ENCODE assay signal across 8 cellular contexts in genomic region chr12:53048780-53049401, GRCh38. TPM values are rescaled to one million over a fixed set of nuclear protein-coding genes. Genes with fewer than 3 reads are reported as not detected.
A peak's percentile ranks its signal among the peaks of the same experiment; 100 is the strongest.
DNase-seq lines count a peak whose midpoint lies in the region; ATAC-seq, FAIRE-seq and TF ChIP-seq lines count a peak whose summit lies in the region.

No MANE protein-coding gene starts in this region.

- peaks cover 19% of the 10 kb centered on the region for H3K4me1 ChIP-seq in GM12878 (ENCODE audit: control insufficient read depth, insufficient read depth, low read length)
- peaks cover 50% of the 10 kb centered on the region for H3K4me1 ChIP-seq in keratinocyte (ENCODE audit: control insufficient read depth, extremely low read depth, insufficient read depth, low read length)
- peaks cover 35% of the 10 kb centered on the region for H3K4me1 ChIP-seq in BE2C

- 77% methylated on average over 6 of the region's 6 CpGs for WGBS in GM12878 (ENCODE audit: insufficient coverage, insufficient replicate concordance, low lambda C conversion rate, missing lambda C conversion rate)

- DNase-seq in HFF-Myc (ENCODE audit: extremely low read depth, low read depth) (no peak), GM12878 (ENCODE audit: low read depth, low spot score) (no peak), keratinocyte (ENCODE audit: low read depth, low spot score) (no peak), GM19238 (ENCODE audit: insufficient read length, low spot score) (no peak), BE2C (no peak)
- DNase-seq in stimulated activated effector memory CD8-positive, alpha-beta T cell treated with anti-CD3 and anti-CD28 coated beads, Interleukin-12 subunit alpha, Interleukin-12 subunit beta, amount 100 ng/mL, for 72 hours (ENCODE audit: low spot score in 2 of 2), result peak in 1 of 2 donors; percentile 55

- peak overlapping the region; percentile 26 for H3K27ac Mint-ChIP-seq in stimulated activated effector memory CD8-positive, alpha-beta T cell treated with anti-CD3 and anti-CD28 coated beads, Interleukin-12 subunit alpha, Interleukin-12 subunit beta, amount 100 ng/mL, for 72 hours

- RAD21 ChIA-PET in GM12878 (lab: Charles Lee; ENCODE audit: unreplicated experiment), result interaction anchor here (1.0 to 1.5 kb wide), 3 partner anchors 36 to 168 kb away, joined by 3 to 4 read pairs (median 4); partner anchors contain the start of gene IGFBP6

- no peak for TF ChIP-seq EP300 in GM12878 (IDR thresholded peaks at IDR 0.05; ENCODE audit: borderline replicate concordance in 1 of 2, control insufficient read depth in 1 of 2, low read depth in 2 of 2, low read length in 2 of 2)

- intact Hi-C loops in GM12878 (cut with micrococcal nuclease; ENCODE audit: unreplicated experiment), result no loop called here

- peaks cover 62% of the 10 kb centered on the region for H3K4me1 Mint-ChIP-seq in stimulated activated effector memory CD8-positive, alpha-beta T cell treated with anti-CD3 and anti-CD28 coated beads, Interleukin-12 subunit alpha, Interleukin-12 subunit beta, amount 100 ng/mL, for 72 hours

- no peaks in the 10 kb centered on the region for H3K9me3 ChIP-seq in GM12878 (replicated peaks; ENCODE audit: control insufficient read depth, insufficient read depth, low read length)
- H3K9me3 ChIP-seq in keratinocyte (ENCODE audit: control insufficient read depth, low read depth, low read length), result no peaks in the 10 kb centered on the region
- H3K9me3 ChIP-seq in BE2C, result no peaks in the 10 kb centered on the region

- no peaks in the 10 kb centered on the region for H3K9me3 Mint-ChIP-seq in stimulated activated effector memory CD8-positive, alpha-beta T cell treated with anti-CD3 and anti-CD28 coated beads, Interleukin-12 subunit alpha, Interleukin-12 subunit beta, amount 100 ng/mL, for 72 hours

- no peak overlapping the region for H3K4me3 Mint-ChIP-seq in stimulated activated effector memory CD8-positive, alpha-beta T cell treated with anti-CD3 and anti-CD28 coated beads, Interleukin-12 subunit alpha, Interleukin-12 subunit beta, amount 100 ng/mL, for 72 hours

- H3K27me3 ChIP-seq in GM12878 (replicated peaks in 1 of 2; ENCODE audit: control insufficient read depth in 2 of 2, insufficient read depth in 2 of 2, low read length in 1 of 2) (no peaks in the 10 kb centered on the region), keratinocyte (ENCODE audit: control insufficient read depth, extremely low read depth, insufficient read depth, low read length) (no peaks in the 10 kb centered on the region), BE2C (no peaks in the 10 kb centered on the region)

- TF ChIP-seq CTCF in HFF-Myc (IDR thresholded peaks at IDR 0.05; ENCODE audit: low read depth, low read length, missing control alignments), result no peak
- TF ChIP-seq CTCF in GM12878 (IDR thresholded peaks at IDR 0.05 in 2 of 3, conservative IDR thresholded peaks at IDR 0.05 in 1 of 3; ENCODE audit: control insufficient read depth in 2 of 3, extremely low read depth in 1 of 3, insufficient read depth in 1 of 3, low read depth in 3 of 3, low read length in 3 of 3), result no peak
- TF ChIP-seq CTCF in keratinocyte (optimal IDR thresholded peaks at IDR 0.05 in 1 of 3, IDR thresholded peaks at IDR 0.05 in 1 of 3, conservative IDR thresholded peaks at IDR 0.05 in 1 of 3; ENCODE audit: extremely low read depth in 1 of 3, insufficient read depth in 2 of 3, low read length in 3 of 3), result no peak
- TF ChIP-seq CTCF in BE2C (IDR thresholded peaks at IDR 0.05; ENCODE audit: low read depth, low read length), result no peak

- ATAC-seq in GM12878 (no peak), GM18909 (IDR thresholded peaks at IDR 0.05; ENCODE audit: poor library complexity, unreplicated experiment) (no peak), HG03469 (IDR thresholded peaks at IDR 0.05; ENCODE audit: unreplicated experiment) (no peak)
- no peak for ATAC-seq in stimulated activated effector memory CD8-positive, alpha-beta T cell treated with anti-CD3 and anti-CD28 coated beads, Interleukin-12 subunit alpha, Interleukin-12 subunit beta, amount 100 ng/mL, for 72 hours

- TF ChIP-seq RAD21 in GM12878 (IDR thresholded peaks at IDR 0.05; ENCODE audit: insufficient read depth, low read depth, low read length), result no peak

- H3K27ac ChIP-seq in GM12878 (ENCODE audit: control insufficient read depth, insufficient read depth) (no peak overlapping the region), keratinocyte (ENCODE audit: control insufficient read depth, insufficient read depth, low read length) (no peak overlapping the region)

- peaks cover 13% of the 10 kb centered on the region for H3K36me3 Mint-ChIP-seq in stimulated activated effector memory CD8-positive, alpha-beta T cell treated with anti-CD3 and anti-CD28 coated beads, Interleukin-12 subunit alpha, Interleukin-12 subunit beta, amount 100 ng/mL, for 72 hours

- H3K36me3 ChIP-seq in GM12878 (ENCODE audit: control insufficient read depth in 2 of 2, insufficient read depth in 2 of 2, low read length in 1 of 2) (no peaks in the 10 kb centered on the region), keratinocyte (ENCODE audit: control insufficient read depth in 2 of 2, extremely low read depth in 1 of 2, insufficient read depth in 2 of 2, low read length in 2 of 2) (peaks cover 0 to 3% of the 10 kb centered on the region in 2 experiments), BE2C (no peaks in the 10 kb centered on the region; the same call in 1 of the 2 replicates)

- no peak overlapping the region for H3K9ac ChIP-seq in GM12878 (ENCODE audit: control insufficient read depth, insufficient read depth, low read length)
- H3K9ac ChIP-seq in keratinocyte (ENCODE audit: control insufficient read depth, extremely low read depth, insufficient read depth, low read length), result no peak overlapping the region

- no peak overlapping the region for H3K4me2 ChIP-seq in GM12878 (ENCODE audit: control insufficient read depth, insufficient read depth)
- peak overlapping the region; percentile 28 for H3K4me2 ChIP-seq in keratinocyte (ENCODE audit: control insufficient read depth, extremely low read depth, insufficient read depth, low read depth, low read length)

- H2AFZ ChIP-seq in GM12878 (ENCODE audit: control insufficient read depth, low read depth, low read length) (no peak overlapping the region), keratinocyte (ENCODE audit: control insufficient read depth, low read length) (no peak overlapping the region)

- H3K79me2 ChIP-seq in GM12878 (ENCODE audit: control insufficient read depth, insufficient read depth, low read length) (no peaks in the 10 kb centered on the region), keratinocyte (ENCODE audit: control insufficient read depth, insufficient read depth, low read length) (no peaks in the 10 kb centered on the region)

- TF ChIP-seq POLR2A in GM12878 (IDR thresholded peaks at IDR 0.05; ENCODE audit: low read depth, low read length), result no peak

- FAIRE-seq in GM12878 (lab: Jason Lieb, UNC), result no peak
- FAIRE-seq in keratinocyte (lab: Jason Lieb, UNC), result no peak

- SMC1A ChIA-PET in GM12878 (lab: Charles Lee; ENCODE audit: uncharacterized antibody, unreplicated experiment), result interaction anchor here (0.9 to 1.1 kb wide), 2 partner anchors 54 to 219 kb away, joined by 3 read pairs; no protein-coding TSS in a partner anchor

- H3K4me3 ChIP-seq in HFF-Myc (replicated peaks; ENCODE audit: low read depth, low read length) (peak overlapping the region; percentile 57), GM12878 (no peak overlapping the region), keratinocyte (ENCODE audit: control insufficient read depth in 2 of 3, extremely low read depth in 1 of 3, insufficient read depth in 2 of 3, low read depth in 1 of 3, low read length in 3 of 3) (no peak overlapping the region), BE2C (ENCODE audit: low read depth, low read length) (no peak overlapping the region)

- POLR2A ChIA-PET in GM12878 (lab: Charles Lee), result interaction anchor here (0.6 kb wide), 1 partner anchor 17 kb away, joined by 3 read pairs; no protein-coding TSS in a partner anchor

- H3K9me1 ChIP-seq in keratinocyte (ENCODE audit: control insufficient read depth, extremely low read depth, insufficient read depth, low read length), result peaks cover 4% of the 10 kb centered on the region

- no peaks in the 10 kb centered on the region; the same call in 1 of the 2 replicates for H4K20me1 ChIP-seq in GM12878 (ENCODE audit: control insufficient read depth, insufficient read depth)
- H4K20me1 ChIP-seq in keratinocyte (ENCODE audit: control insufficient read depth, extremely low read depth, insufficient read depth, low read length), result no peaks in the 10 kb centered on the region

- CTCF ChIA-PET in GM12878 (lab: Yijun Ruan, JAX), result interaction anchor here (0.6 to 2.1 kb wide), 8 partner anchors 12 to 98 kb away, joined by 3 to 12 read pairs (median 6); partner anchors contain the start of genes EIF4B and SPRYD3

- BruUV-seq in GM12878 (replicated peaks; lab: Mats Ljungman, UMichigan), result no TSS peak

- dilution Hi-C loops in keratinocyte (cut with MboI; ENCODE audit: extremely low pct_ligation_motif_present, low sequenced_read_pairs), result no loop called here

- in situ Hi-C loops in GM12878 (cut with MboI), result no loop called here

RNA-seq across cellular contexts. Expression of gene TNS2, which starts 1.0 kb away (rescaled TPM):
- 1.7 and 2.7 TPM in 2 replicates for total RNA-seq in GM12878 (2013; cell fraction: nucleolus; rRNA removed)
- total RNA-seq in GM12878 (2014; rRNA removed) (0.17 and 0.22 TPM in 2 replicates), GM12878 (2014; rRNA removed; fragmentation: Illumina TruSeq; extraction: Trizol) (not detected in 2 replicates), GM12878 (2021) (0.66 and 0.72 TPM in 2 replicates)
- polyA plus RNA-seq in GM12878 (2011; ENCODE audit: low read depth), result 0.14 TPM
- polyA plus RNA-seq in GM12878 (2011; rRNA removed) (0.07 TPM in 1 of 2 replicates, not detected in the other), GM12878 (2014; fragmentation: Illumina TruSeq; extraction: Trizol) (0.03 and 0.11 TPM in 2 replicates), GM12878 (2014; fragmentation: Nextera tagmentation; extraction: Ambion mirVana) (not detected), GM12878 (2014; rRNA removed) (0.15 and 0.52 TPM in 2 replicates), GM12878 (2016; fragmentation: Nextera tagmentation; extraction: Ambion mirVana) (under 1 TPM in 1 of 2 experiments, not detected in 1; 0.20 TPM), keratinocyte (0.72 to 1.1 TPM (median 0.80 TPM) in 3 replicates)
- polyA plus RNA-seq in GM12878 (2011; cell fraction: cytosol; rRNA removed), result 0.07 and 0.10 TPM in 2 replicates
- polyA plus RNA-seq in GM12878 (2011; cell fraction: nucleus; rRNA removed), result 0.97 and 1.3 TPM in 2 replicates
- 0.39 and 0.64 TPM in 2 replicates for polyA plus RNA-seq in GM12878 (2012)
- 0.57 TPM in 1 of 2 replicates, not detected in the other for polyA minus RNA-seq in GM12878 (2011; rRNA and poly(A)+ RNA removed)
- polyA minus RNA-seq in GM12878 (2011; cell fraction: cytosol; rRNA and poly(A)+ RNA removed), result 0.62 and 2.8 TPM in 2 replicates
- polyA minus RNA-seq in GM12878 (2011; cell fraction: nucleus; rRNA and poly(A)+ RNA removed), result 0.48 and 1.2 TPM in 2 replicates
- polyA plus RNA-seq in keratinocyte (2011; ENCODE audit: low read depth), result not detected
- 0.63 and 1.3 TPM in 2 replicates for polyA plus RNA-seq in keratinocyte (2011; cell fraction: cytosol; rRNA removed)
- 7.0 and 12.7 TPM in 2 replicates for polyA plus RNA-seq in keratinocyte (2011; cell fraction: nucleus; rRNA removed)
- 0.89 and 2.3 TPM in 2 replicates for polyA plus RNA-seq in keratinocyte (2012; ENCODE audit: low replicate concordance)
- polyA minus RNA-seq in keratinocyte, result 1.9 to 7.2 TPM (median 3.0 TPM) in 3 replicates
- 6.9 TPM for polyA minus RNA-seq in keratinocyte (2011; cell fraction: cytosol; rRNA and poly(A)+ RNA removed)
- polyA minus RNA-seq in keratinocyte (2011; cell fraction: nucleus; rRNA and poly(A)+ RNA removed), result 4.9 and 5.1 TPM in 2 replicates
- polyA plus RNA-seq in BE2C (2012; ENCODE audit: insufficient read depth, insufficient read length, low read depth), result 28.1 TPM

RNA-seq across cellular contexts. Expression of gene SPRYD3, which starts 30.3 kb away (rescaled TPM):
- 14.3 and 17.7 TPM in 2 replicates for total RNA-seq in GM12878 (2013; cell fraction: nucleolus; rRNA removed)
- total RNA-seq in GM12878 (2014; rRNA removed), result 18.7 and 21.0 TPM in 2 replicates
- total RNA-seq in GM12878 (2014; rRNA removed; fragmentation: Illumina TruSeq; extraction: Trizol), result 10.4 and 11.2 TPM in 2 replicates
- total RNA-seq in GM12878 (2021), result 24.7 and 27.7 TPM in 2 replicates
- 6.7 TPM for polyA plus RNA-seq in GM12878 (2011; ENCODE audit: low read depth)
- polyA plus RNA-seq in GM12878 (2011; rRNA removed), result 12.4 and 19.4 TPM in 2 replicates
- polyA plus RNA-seq in GM12878 (2011; cell fraction: cytosol; rRNA removed), result 28.7 and 32.0 TPM in 2 replicates
- 22.8 and 28.5 TPM in 2 replicates for polyA plus RNA-seq in GM12878 (2011; cell fraction: nucleus; rRNA removed)
- 14.5 and 15.8 TPM in 2 replicates for polyA plus RNA-seq in GM12878 (2012)
- polyA plus RNA-seq in GM12878 (2014; fragmentation: Illumina TruSeq; extraction: Trizol), result 9.4 and 18.3 TPM in 2 replicates
- polyA plus RNA-seq in GM12878 (2014; fragmentation: Nextera tagmentation; extraction: Ambion mirVana), result 1 to 10 TPM; 2.3 to 3.5 TPM
- polyA plus RNA-seq in GM12878 (2014; rRNA removed), result 21.4 and 21.7 TPM in 2 replicates
- 10 to 100 TPM; 26.2 to 26.4 TPM for polyA plus RNA-seq in GM12878 (2016; fragmentation: Nextera tagmentation; extraction: Ambion mirVana)
- 24.0 and 32.3 TPM in 2 replicates for polyA minus RNA-seq in GM12878 (2011; rRNA and poly(A)+ RNA removed)
- polyA minus RNA-seq in GM12878 (2011; cell fraction: cytosol; rRNA and poly(A)+ RNA removed), result 12.1 and 12.6 TPM in 2 replicates
- polyA minus RNA-seq in GM12878 (2011; cell fraction: nucleus; rRNA and poly(A)+ RNA removed), result 10.4 and 18.8 TPM in 2 replicates
- polyA plus RNA-seq in keratinocyte, result 27.5 to 34.2 TPM (median 32.4 TPM) in 3 replicates
- polyA plus RNA-seq in keratinocyte (2011; ENCODE audit: low read depth), result 15.8 TPM
- polyA plus RNA-seq in keratinocyte (2011; cell fraction: cytosol; rRNA removed), result 29.2 and 39.1 TPM in 2 replicates
- polyA plus RNA-seq in keratinocyte (2011; cell fraction: nucleus; rRNA removed), result 43.5 and 47.9 TPM in 2 replicates
- 24.7 and 33.8 TPM in 2 replicates for polyA plus RNA-seq in keratinocyte (2012; ENCODE audit: low replicate concordance)
- polyA minus RNA-seq in keratinocyte, result 44.3 to 56.4 TPM (median 51.6 TPM) in 3 replicates
- 38.4 TPM for polyA minus RNA-seq in keratinocyte (2011; cell fraction: cytosol; rRNA and poly(A)+ RNA removed)
- 17.9 and 23.7 TPM in 2 replicates for polyA minus RNA-seq in keratinocyte (2011; cell fraction: nucleus; rRNA and poly(A)+ RNA removed)
- 30.5 TPM for polyA plus RNA-seq in BE2C (2012; ENCODE audit: insufficient read depth, insufficient read length, low read depth)

RNA-seq across cellular contexts. Expression of gene EIF4B, which starts 42.6 kb away (rescaled TPM):
- total RNA-seq in GM12878 (2013; cell fraction: nucleolus; rRNA removed), result 239 and 240 TPM in 2 replicates
- total RNA-seq in GM12878 (2014; rRNA removed), result 519 and 635 TPM in 2 replicates
- 742 and 752 TPM in 2 replicates for total RNA-seq in GM12878 (2014; rRNA removed; fragmentation: Illumina TruSeq; extraction: Trizol)
- 628 and 637 TPM in 2 replicates for total RNA-seq in GM12878 (2021)
- 340 TPM for polyA plus RNA-seq in GM12878 (2011; ENCODE audit: low read depth)
- polyA plus RNA-seq in GM12878 (2011; rRNA removed), result 494 and 678 TPM in 2 replicates
- polyA plus RNA-seq in GM12878 (2011; cell fraction: cytosol; rRNA removed), result 381 and 532 TPM in 2 replicates
- polyA plus RNA-seq in GM12878 (2011; cell fraction: nucleus; rRNA removed), result 218 and 250 TPM in 2 replicates
- polyA plus RNA-seq in GM12878 (2012), result 417 and 421 TPM in 2 replicates
- polyA plus RNA-seq in GM12878 (2014; fragmentation: Illumina TruSeq; extraction: Trizol), result 625 and 749 TPM in 2 replicates
- polyA plus RNA-seq in GM12878 (2014; fragmentation: Nextera tagmentation; extraction: Ambion mirVana), result 100 to 1,000 TPM; 133 to 144 TPM
- polyA plus RNA-seq in GM12878 (2014; rRNA removed), result 326 and 368 TPM in 2 replicates
- polyA plus RNA-seq in GM12878 (2016; fragmentation: Nextera tagmentation; extraction: Ambion mirVana), result 100 to 1,000 TPM; 123 TPM
- 773 and 817 TPM in 2 replicates for polyA minus RNA-seq in GM12878 (2011; rRNA and poly(A)+ RNA removed)
- polyA minus RNA-seq in GM12878 (2011; cell fraction: cytosol; rRNA and poly(A)+ RNA removed), result 266 and 313 TPM in 2 replicates
- 94.2 and 136 TPM in 2 replicates for polyA minus RNA-seq in GM12878 (2011; cell fraction: nucleus; rRNA and poly(A)+ RNA removed)
- 323 to 422 TPM (median 378 TPM) in 3 replicates for polyA plus RNA-seq in keratinocyte
- 491 TPM for polyA plus RNA-seq in keratinocyte (2011; ENCODE audit: low read depth)
- polyA plus RNA-seq in keratinocyte (2011; cell fraction: cytosol; rRNA removed), result 436 and 450 TPM in 2 replicates
- polyA plus RNA-seq in keratinocyte (2011; cell fraction: nucleus; rRNA removed), result 235 and 262 TPM in 2 replicates
- polyA plus RNA-seq in keratinocyte (2012; ENCODE audit: low replicate concordance), result 323 and 351 TPM in 2 replicates
- 427 to 700 TPM (median 612 TPM) in 3 replicates for polyA minus RNA-seq in keratinocyte
- 447 TPM for polyA minus RNA-seq in keratinocyte (2011; cell fraction: cytosol; rRNA and poly(A)+ RNA removed)
- 142 and 249 TPM in 2 replicates for polyA minus RNA-seq in keratinocyte (2011; cell fraction: nucleus; rRNA and poly(A)+ RNA removed)
- 173 TPM for polyA plus RNA-seq in BE2C (2012; ENCODE audit: insufficient read depth, insufficient read length, low read depth)

RNA-seq across cellular contexts. Expression of gene IGFBP6, which starts 48.6 kb away (rescaled TPM):
- not detected in 2 replicates for total RNA-seq in GM12878 (2013; cell fraction: nucleolus; rRNA removed)
- total RNA-seq in GM12878 (2014; rRNA removed) (0.56 TPM in 1 of 2 replicates, not detected in the other), GM12878 (2014; rRNA removed; fragmentation: Illumina TruSeq; extraction: Trizol) (not detected in 2 replicates), GM12878 (2021) (0.64 and 0.87 TPM in 2 replicates)
- polyA plus RNA-seq in GM12878 (2011; ENCODE audit: low read depth), result not detected
- polyA plus RNA-seq in GM12878 (2011; rRNA removed) (0.16 and 0.60 TPM in 2 replicates), GM12878 (2014; fragmentation: Illumina TruSeq; extraction: Trizol) (not detected in 2 replicates), GM12878 (2014; fragmentation: Nextera tagmentation; extraction: Ambion mirVana) (under 1 TPM in 1 of 2 experiments, not detected in 1; 0.09 TPM), GM12878 (2014; rRNA removed) (0.35 and 0.84 TPM in 2 replicates), GM12878 (2016; fragmentation: Nextera tagmentation; extraction: Ambion mirVana) (under 1 TPM; 0.44 to 0.80 TPM), keratinocyte (30.1 to 44.9 TPM (median 44.7 TPM) in 3 replicates)
- 0.67 and 0.85 TPM in 2 replicates for polyA plus RNA-seq in GM12878 (2011; cell fraction: cytosol; rRNA removed)
- polyA plus RNA-seq in GM12878 (2011; cell fraction: nucleus; rRNA removed), result 0.22 and 0.31 TPM in 2 replicates
- 0.19 and 0.21 TPM in 2 replicates for polyA plus RNA-seq in GM12878 (2012)
- polyA minus RNA-seq in GM12878 (2011; rRNA and poly(A)+ RNA removed), result 0.77 TPM in 1 of 2 replicates, not detected in the other
- not detected in 2 replicates for polyA minus RNA-seq in GM12878 (2011; cell fraction: cytosol; rRNA and poly(A)+ RNA removed)
- polyA minus RNA-seq in GM12878 (2011; cell fraction: nucleus; rRNA and poly(A)+ RNA removed), result not detected in 2 replicates
- polyA plus RNA-seq in keratinocyte (2011; ENCODE audit: low read depth), result 1.5 TPM
- polyA plus RNA-seq in keratinocyte (2011; cell fraction: cytosol; rRNA removed), result 23.3 and 50.1 TPM in 2 replicates
- polyA plus RNA-seq in keratinocyte (2011; cell fraction: nucleus; rRNA removed), result 20.4 and 27.0 TPM in 2 replicates
- polyA plus RNA-seq in keratinocyte (2012; ENCODE audit: low replicate concordance), result 3.5 and 57.4 TPM in 2 replicates
- 20.2 to 50.6 TPM (median 35.2 TPM) in 3 replicates for polyA minus RNA-seq in keratinocyte
- polyA minus RNA-seq in keratinocyte (2011; cell fraction: cytosol; rRNA and poly(A)+ RNA removed), result 48.5 TPM
- polyA minus RNA-seq in keratinocyte (2011; cell fraction: nucleus; rRNA and poly(A)+ RNA removed), result 7.1 and 7.3 TPM in 2 replicates
- polyA plus RNA-seq in BE2C (2012; ENCODE audit: insufficient read depth, insufficient read length, low read depth), result not detected

RNA-seq across cellular contexts. Expression of gene SOAT2, which starts 54.4 kb away (rescaled TPM):
- not detected in 2 replicates for total RNA-seq in GM12878 (2013; cell fraction: nucleolus; rRNA removed)
- total RNA-seq in GM12878 (2014; rRNA removed) (1.2 and 1.6 TPM in 2 replicates), GM12878 (2014; rRNA removed; fragmentation: Illumina TruSeq; extraction: Trizol) (0.60 and 0.67 TPM in 2 replicates), GM12878 (2021) (1.6 and 1.9 TPM in 2 replicates)
- polyA plus RNA-seq in GM12878 (2011; ENCODE audit: low read depth), result not detected
- polyA plus RNA-seq in GM12878 (2011; rRNA removed) (0.24 and 0.30 TPM in 2 replicates), GM12878 (2014; fragmentation: Illumina TruSeq; extraction: Trizol) (0.43 and 0.78 TPM in 2 replicates), GM12878 (2014; fragmentation: Nextera tagmentation; extraction: Ambion mirVana) (under 1 TPM; 0.08 to 0.33 TPM), GM12878 (2014; rRNA removed) (1.7 and 2.4 TPM in 2 replicates), GM12878 (2016; fragmentation: Nextera tagmentation; extraction: Ambion mirVana) (under 1 TPM; 0.46 to 0.72 TPM), keratinocyte (0.08 TPM in 1 of 3 replicates, not detected in the others)
- 0.31 and 0.53 TPM in 2 replicates for polyA plus RNA-seq in GM12878 (2011; cell fraction: cytosol; rRNA removed)
- 1.7 TPM in 2 replicates for polyA plus RNA-seq in GM12878 (2011; cell fraction: nucleus; rRNA removed)
- 0.21 TPM in 1 of 2 replicates, not detected in the other for polyA plus RNA-seq in GM12878 (2012)
- polyA minus RNA-seq in GM12878 (2011; rRNA and poly(A)+ RNA removed), result 0.36 TPM in 1 of 2 replicates, not detected in the other
- not detected in 2 replicates for polyA minus RNA-seq in GM12878 (2011; cell fraction: cytosol; rRNA and poly(A)+ RNA removed)
- 0.24 and 0.48 TPM in 2 replicates for polyA minus RNA-seq in GM12878 (2011; cell fraction: nucleus; rRNA and poly(A)+ RNA removed)
- not detected for polyA plus RNA-seq in keratinocyte (2011; ENCODE audit: low read depth)
- polyA plus RNA-seq in keratinocyte (2011; cell fraction: cytosol; rRNA removed), result 0.05 TPM in 1 of 2 replicates, not detected in the other
- 0.07 TPM in 1 of 2 replicates, not detected in the other for polyA plus RNA-seq in keratinocyte (2011; cell fraction: nucleus; rRNA removed)
- 0.10 TPM in 1 of 2 replicates, not detected in the other for polyA plus RNA-seq in keratinocyte (2012; ENCODE audit: low replicate concordance)
- 0.16 TPM in 1 of 3 replicates, not detected in the others for polyA minus RNA-seq in keratinocyte
- not detected for polyA minus RNA-seq in keratinocyte (2011; cell fraction: cytosol; rRNA and poly(A)+ RNA removed)
- not detected in 2 replicates for polyA minus RNA-seq in keratinocyte (2011; cell fraction: nucleus; rRNA and poly(A)+ RNA removed)
- not detected for polyA plus RNA-seq in BE2C (2012; ENCODE audit: insufficient read depth, insufficient read length, low read depth)
